In genomic region chr12:95820096-95820703, GRCh38 we compare ENCODE assay signal across 8 cellular contexts. TPM values are rescaled to one million over a fixed set of nuclear protein-coding genes. Genes with fewer than 3 reads are reported as not detected.
DNase-seq lines count a peak whose midpoint lies in the region; TF ChIP-seq lines count a peak whose summit lies in the region.

No MANE protein-coding gene starts in this region.

- H3K9me3 ChIP-seq in stomach, result no peaks in the 10 kb centered on the region

- no peaks in the 10 kb centered on the region for H3K9me3 Mint-ChIP-seq in activated T-helper 1 cell treated with anti-CD3 and anti-CD28 coated beads, Interleukin-12 subunit alpha, Interleukin-12 subunit beta, Interleukin-2, Interleukin-4 antibody, amounts not matched to agents 30 ng/mL and 10 ng/mL and 1 ng/mL, durations not matched to agents 14 hours and 24 hours and 36 hours

- H3K4me3 ChIP-seq in foreskin fibroblast (ENCODE audit: low read depth in 1 of 2, low read length in 2 of 2), result no peak overlapping the region
- H3K4me3 ChIP-seq in stomach, result no peak overlapping the region
- H3K4me3 ChIP-seq in lower leg skin (ENCODE audit: low read depth, poor library complexity, severe bottlenecking), result no peak overlapping the region

- no peak overlapping the region for H3K4me3 Mint-ChIP-seq in activated T-helper 1 cell treated with anti-CD3 and anti-CD28 coated beads, Interleukin-12 subunit alpha, Interleukin-12 subunit beta, Interleukin-2, Interleukin-4 antibody, amounts not matched to agents 30 ng/mL and 10 ng/mL and 1 ng/mL, durations not matched to agents 14 hours and 24 hours and 36 hours

- H3K27ac Mint-ChIP-seq in activated T-helper 1 cell treated with anti-CD3 and anti-CD28 coated beads, Interleukin-12 subunit alpha, Interleukin-12 subunit beta, Interleukin-2, Interleukin-4 antibody, amounts not matched to agents 30 ng/mL and 10 ng/mL and 1 ng/mL, durations not matched to agents 14 hours and 24 hours and 36 hours, result no peak overlapping the region

- no peaks in the 10 kb centered on the region for H3K27me3 ChIP-seq in stomach

- 0 to 2% (median 0%) methylated on average over 1 of the region's 1 CpG for WGBS in stomach, 5 donors
- 2 to 3% methylated on average over 1 of the region's 1 CpG for WGBS in lower leg skin, 2 donors

- no peak for TF ChIP-seq POLR2A in stomach (IDR thresholded peaks at IDR 0.05)
- TF ChIP-seq POLR2A in lower leg skin (IDR thresholded peaks at IDR 0.05), result no peak

- intact Hi-C loops in stomach (cut with DNase I; ENCODE audit: low total_unique reads), result no loop called here
- intact Hi-C loops in lower leg skin (cut with DNase I; ENCODE audit: low total_unique reads), result no loop called here
- intact Hi-C loops in activated T-helper 1 cell treated with anti-CD3 and anti-CD28 coated beads, Interleukin-12 subunit alpha, Interleukin-12 subunit beta, Interleukin-2, Interleukin-4 antibody, amounts not matched to agents 30 ng/mL and 10 ng/mL and 1 ng/mL, durations not matched to agents 14 hours and 24 hours and 36 hours (cut with micrococcal nuclease), result no loop called here

- H3K36me3 Mint-ChIP-seq in activated T-helper 1 cell treated with anti-CD3 and anti-CD28 coated beads, Interleukin-12 subunit alpha, Interleukin-12 subunit beta, Interleukin-2, Interleukin-4 antibody, amounts not matched to agents 30 ng/mL and 10 ng/mL and 1 ng/mL, durations not matched to agents 14 hours and 24 hours and 36 hours (ENCODE audit: low read depth), result no peaks in the 10 kb centered on the region

- H3K4me1 ChIP-seq in stomach, result no peaks in the 10 kb centered on the region

- DNase-seq in KBM-7 (peak; percentile 31), RPMI8226 (peak; percentile 49), foreskin fibroblast (peak in 1 of 2 donors; percentile 84), stomach (peak; percentile 63), lower leg skin (ENCODE audit: low spot score in 2 of 2) (no peak), foreskin melanocyte (no peak)
- no peak for DNase-seq in activated T-helper 1 cell treated with anti-CD3 and anti-CD28 coated beads, Interleukin-12 subunit alpha, Interleukin-12 subunit beta, Interleukin-2, Interleukin-4 antibody, amounts not matched to agents 30 ng/mL and 10 ng/mL and 1 ng/mL, durations not matched to agents 14 hours and 24 hours and 36 hours (ENCODE audit: low spot score)

- no peaks in the 10 kb centered on the region for H3K36me3 ChIP-seq in stomach

- peaks cover 22% of the 10 kb centered on the region for H3K27me3 Mint-ChIP-seq in activated T-helper 1 cell treated with anti-CD3 and anti-CD28 coated beads, Interleukin-12 subunit alpha, Interleukin-12 subunit beta, Interleukin-2, Interleukin-4 antibody, amounts not matched to agents 30 ng/mL and 10 ng/mL and 1 ng/mL, durations not matched to agents 14 hours and 24 hours and 36 hours (ENCODE audit: insufficient read depth)

- TF ChIP-seq EP300 in stomach (IDR thresholded peaks at IDR 0.05), result no peak

- TF ChIP-seq CTCF in C4-2B (conservative IDR thresholded peaks at IDR 0.05), result peak; percentile 75
- TF ChIP-seq CTCF in foreskin fibroblast (IDR thresholded peaks at IDR 0.05; ENCODE audit: low read depth, low read length), result peak; percentile 60
- TF ChIP-seq CTCF in stomach (IDR thresholded peaks at IDR 0.05), result peak in 5 of 7 experiments; percentile 22 to 64 (median 49)
- TF ChIP-seq CTCF in lower leg skin (IDR thresholded peaks at IDR 0.05), result no peak

- H3K27ac ChIP-seq in C4-2B (no peak overlapping the region), stomach (no peak overlapping the region)

- in situ Hi-C loops in KBM-7 (cut with MboI; ENCODE audit: low pct_unique_long_range_greater_than_20kb, low sequenced_read_pairs), result no loop called here

- H3K4me1 Mint-ChIP-seq in activated T-helper 1 cell treated with anti-CD3 and anti-CD28 coated beads, Interleukin-12 subunit alpha, Interleukin-12 subunit beta, Interleukin-2, Interleukin-4 antibody, amounts not matched to agents 30 ng/mL and 10 ng/mL and 1 ng/mL, durations not matched to agents 14 hours and 24 hours and 36 hours (ENCODE audit: low read depth), result no peaks in the 10 kb centered on the region

RNA-seq across cellular contexts. Expression of gene NTN4, which starts 29.6 kb away (rescaled TPM):
- total RNA-seq in stomach, result 100 to 1,000 TPM in 1 of 5 donors, 10 to 100 TPM in 4; 11.0 to 110 (median 50.7) TPM
- polyA plus RNA-seq in stomach, result 10 to 100 TPM; 10.5 to 23.5 (median 13.0) TPM
- 10 to 100 TPM; 11.0 to 30.6 (median 16.8) TPM for total RNA-seq in lower leg skin
- total RNA-seq in activated T-helper 1 cell treated with anti-CD3 and anti-CD28 coated beads, Interleukin-12 subunit alpha, Interleukin-12 subunit beta, Interleukin-2, Interleukin-4 antibody, amounts not matched to agents 30 ng/mL and 10 ng/mL and 1 ng/mL, durations not matched to agents 14 hours and 24 hours and 36 hours, result not detected in 2 replicates

RNA-seq across cellular contexts. Expression of gene SNRPF, which starts 38.6 kb away (rescaled TPM):
- total RNA-seq in stomach (10 to 100 TPM in 3 of 5 donors, not detected in 2; 10.9 to 34.8 (median 22.4) TPM), lower leg skin (1 to 10 TPM; 5.8 to 8.2 (median 7.4) TPM)
- 10 to 100 TPM; 27.5 to 55.4 (median 44.1) TPM for polyA plus RNA-seq in stomach
- total RNA-seq in activated T-helper 1 cell treated with anti-CD3 and anti-CD28 coated beads, Interleukin-12 subunit alpha, Interleukin-12 subunit beta, Interleukin-2, Interleukin-4 antibody, amounts not matched to agents 30 ng/mL and 10 ng/mL and 1 ng/mL, durations not matched to agents 14 hours and 24 hours and 36 hours, result 65.6 and 70.9 TPM in 2 replicates

Comparison
In these comparisons a context has a peak if more than half of its experiments do, and no peak if none do; other contexts are left out.
1. CTCF ChIP-seq: peak in C4-2B (single experiment), foreskin fibroblast (single experiment) and stomach (5 of 7); none in lower leg skin (0 of 3).
2. DNase-seq: peak in KBM-7 (single experiment), RPMI8226 (single experiment) and stomach (single experiment); none in lower leg skin (0 of 2), activated T-helper 1 cell treated with anti-CD3 and anti-CD28 coated beads, Interleukin-12 subunit alpha, Interleukin-12 subunit beta, Interleukin-2, Interleukin-4 antibody, amounts not matched to agents 30 ng/mL and 10 ng/mL and 1 ng/mL, durations not matched to agents 14 hours and 24 hours and 36 hours (single experiment) and foreskin melanocyte (single experiment).
3. RNA of gene NTN4, which starts 29.6 kb away (total RNA-seq): 11.0 to 110 TPM in stomach and 11.0 to 30.6 TPM in lower leg skin; not detected in activated T-helper 1 cell treated with anti-CD3 and anti-CD28 coated beads, Interleukin-12 subunit alpha, Interleukin-12 subunit beta, Interleukin-2, Interleukin-4 antibody, amounts not matched to agents 30 ng/mL and 10 ng/mL and 1 ng/mL, durations not matched to agents 14 hours and 24 hours and 36 hours; every median in the first group is over 10 times any median in the second.